Comparison of ENCODE assay signal across 1 cellular context in genomic region chr1:46401964-46402626, GRCh38.
A peak's percentile ranks its signal among the peaks of the same experiment; 100 is the strongest.
TF ChIP-seq lines count a peak whose summit lies in the region.

No MANE protein-coding gene starts in this region.

TF ChIP-seq in HEK293, 187 proteins besides CTCF, POLR2A, EP300 and RAD21 (continued from another document and continues in another):
- TF ChIP-seq ZBTB10 (tag by site-specific recombination; IDR thresholded peaks at IDR 0.05) (no peak), ZFP41 (tag by site-specific recombination; IDR thresholded peaks at IDR 0.05; ENCODE audit: borderline replicate concordance) (no peak), ZNF37A (tag by site-specific recombination; IDR thresholded peaks at IDR 0.05) (no peak), GLI4 (tag by site-specific recombination; IDR thresholded peaks at IDR 0.05) (0 out of 2 replicates have a peak, but pooled peaks have one; percentile 15), ZNF830 (tag by site-specific recombination; IDR thresholded peaks at IDR 0.05; ENCODE audit: low read depth) (no peak), ZNF202 (tag by site-specific recombination; IDR thresholded peaks at IDR 0.05; ENCODE audit: borderline replicate concordance) (no peak), ZNF473 (tag by site-specific recombination; IDR thresholded peaks at IDR 0.05) (no peak), SCRT2 (tag by site-specific recombination; IDR thresholded peaks at IDR 0.05) (peak; percentile 95), ZNF391 (tag by site-specific recombination; IDR thresholded peaks at IDR 0.05; ENCODE audit: borderline replicate concordance, low read depth) (peak; percentile 51; the same call in 1 of the 2 replicates), ZNF362 (tag by site-specific recombination; IDR thresholded peaks at IDR 0.05) (peak; percentile 92), ZNF747 (tag by site-specific recombination; IDR thresholded peaks at IDR 0.05) (no peak), HOXC10 (CRISPR knock-in tag; IDR thresholded peaks at IDR 0.05) (no peak), ZNF558 (tag by site-specific recombination; IDR thresholded peaks at IDR 0.05) (no peak; the same call in 1 of the 2 replicates), KLF17 (tag by site-specific recombination; IDR thresholded peaks at IDR 0.05) (peak; percentile 95), ZNF23 (tag by site-specific recombination; IDR thresholded peaks at IDR 0.05; ENCODE audit: borderline replicate concordance) (no peak), ZNF274 (IDR thresholded peaks at IDR 0.05; ENCODE audit: low read length) (no peak), ZNF274 (tag by site-specific recombination; IDR thresholded peaks at IDR 0.05; ENCODE audit: borderline replicate concordance) (no peak), ZNF266 (tag by site-specific recombination; IDR thresholded peaks at IDR 0.05; ENCODE audit: low read depth) (no peak), ZBTB21 (tag by site-specific recombination; IDR thresholded peaks at IDR 0.05) (no peak), ZNF148 (tag by site-specific recombination; IDR thresholded peaks at IDR 0.05; ENCODE audit: borderline replicate concordance) (no peak), ZNF19 (tag by site-specific recombination; IDR thresholded peaks at IDR 0.05; ENCODE audit: low read depth) (no peak), KLF7 (tag by site-specific recombination; IDR thresholded peaks at IDR 0.05; ENCODE audit: borderline replicate concordance) (no peak), ZNF140 (tag by site-specific recombination; IDR thresholded peaks at IDR 0.05) (no peak), RBAK (tag by site-specific recombination; IDR thresholded peaks at IDR 0.05) (no peak), ZNF211 (tag by site-specific recombination; IDR thresholded peaks at IDR 0.05; ENCODE audit: low read depth) (no peak), SP7 (tag by site-specific recombination; IDR thresholded peaks at IDR 0.05) (0 out of 2 replicates have a peak, but pooled peaks have one; percentile 44), OVOL3 (tag by site-specific recombination; IDR thresholded peaks at IDR 0.05) (no peak), ZBTB1 (tag by site-specific recombination; IDR thresholded peaks at IDR 0.05) (no peak), ZNF677 (tag by site-specific recombination; IDR thresholded peaks at IDR 0.05) (no peak), ZFP69B (tag by site-specific recombination; IDR thresholded peaks at IDR 0.05) (peak; percentile 96), TRIM28 (IDR thresholded peaks at IDR 0.05; ENCODE audit: borderline replicate concordance, low read length) (no peak), ZNF248 (tag by site-specific recombination; IDR thresholded peaks at IDR 0.05) (no peak), ZNF626 (tag by site-specific recombination; IDR thresholded peaks at IDR 0.05) (no peak), ZNF600 (tag by site-specific recombination; IDR thresholded peaks at IDR 0.05) (peak; percentile 43; the same call in 1 of the 2 replicates), WT1 (tag by site-specific recombination; IDR thresholded peaks at IDR 0.05) (peak; percentile 72), OSR2 (tag by site-specific recombination; IDR thresholded peaks at IDR 0.05) (no peak), ZNF843 (tag by site-specific recombination; IDR thresholded peaks at IDR 0.05) (no peak), ZNF214 (tag by site-specific recombination; IDR thresholded peaks at IDR 0.05; ENCODE audit: borderline replicate concordance) (no peak), ZNF311 (tag by site-specific recombination; IDR thresholded peaks at IDR 0.05; ENCODE audit: borderline replicate concordance) (no peak), ZNF529 (tag by site-specific recombination; IDR thresholded peaks at IDR 0.05; ENCODE audit: insufficient replicate concordance) (no peak), ZBTB17 (tag by site-specific recombination; IDR thresholded peaks at IDR 0.05) (peak; percentile 97), ZNF221 (tag by site-specific recombination; IDR thresholded peaks at IDR 0.05; ENCODE audit: borderline replicate concordance) (no peak)
- TF ChIP-seq, protein P1, sequence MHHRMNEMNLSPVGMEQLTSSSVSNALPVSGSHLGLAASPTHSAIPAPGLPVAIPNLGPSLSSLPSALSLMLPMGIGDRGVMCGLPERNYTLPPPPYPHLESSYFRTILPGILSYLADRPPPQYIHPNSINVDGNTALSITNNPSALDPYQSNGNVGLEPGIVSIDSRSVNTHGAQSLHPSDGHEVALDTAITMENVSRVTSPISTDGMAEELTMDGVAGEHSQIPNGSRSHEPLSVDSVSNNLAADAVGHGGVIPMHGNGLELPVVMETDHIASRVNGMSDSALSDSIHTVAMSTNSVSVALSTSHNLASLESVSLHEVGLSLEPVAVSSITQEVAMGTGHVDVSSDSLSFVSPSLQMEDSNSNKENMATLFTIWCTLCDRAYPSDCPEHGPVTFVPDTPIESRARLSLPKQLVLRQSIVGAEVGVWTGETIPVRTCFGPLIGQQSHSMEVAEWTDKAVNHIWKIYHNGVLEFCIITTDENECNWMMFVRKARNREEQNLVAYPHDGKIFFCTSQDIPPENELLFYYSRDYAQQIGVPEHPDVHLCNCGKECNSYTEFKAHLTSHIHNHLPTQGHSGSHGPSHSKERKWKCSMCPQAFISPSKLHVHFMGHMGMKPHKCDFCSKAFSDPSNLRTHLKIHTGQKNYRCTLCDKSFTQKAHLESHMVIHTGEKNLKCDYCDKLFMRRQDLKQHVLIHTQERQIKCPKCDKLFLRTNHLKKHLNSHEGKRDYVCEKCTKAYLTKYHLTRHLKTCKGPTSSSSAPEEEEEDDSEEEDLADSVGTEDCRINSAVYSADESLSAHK (tag by site-specific recombination; IDR thresholded peaks at IDR 0.05), result no peak
- TF ChIP-seq, protein P2, sequence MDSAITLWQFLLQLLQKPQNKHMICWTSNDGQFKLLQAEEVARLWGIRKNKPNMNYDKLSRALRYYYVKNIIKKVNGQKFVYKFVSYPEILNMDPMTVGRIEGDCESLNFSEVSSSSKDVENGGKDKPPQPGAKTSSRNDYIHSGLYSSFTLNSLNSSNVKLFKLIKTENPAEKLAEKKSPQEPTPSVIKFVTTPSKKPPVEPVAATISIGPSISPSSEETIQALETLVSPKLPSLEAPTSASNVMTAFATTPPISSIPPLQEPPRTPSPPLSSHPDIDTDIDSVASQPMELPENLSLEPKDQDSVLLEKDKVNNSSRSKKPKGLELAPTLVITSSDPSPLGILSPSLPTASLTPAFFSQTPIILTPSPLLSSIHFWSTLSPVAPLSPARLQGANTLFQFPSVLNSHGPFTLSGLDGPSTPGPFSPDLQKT (IDR thresholded peaks at IDR 0.05; ENCODE audit: borderline replicate concordance, low read depth, low read length), result no peak
- TF ChIP-seq, protein P3, sequence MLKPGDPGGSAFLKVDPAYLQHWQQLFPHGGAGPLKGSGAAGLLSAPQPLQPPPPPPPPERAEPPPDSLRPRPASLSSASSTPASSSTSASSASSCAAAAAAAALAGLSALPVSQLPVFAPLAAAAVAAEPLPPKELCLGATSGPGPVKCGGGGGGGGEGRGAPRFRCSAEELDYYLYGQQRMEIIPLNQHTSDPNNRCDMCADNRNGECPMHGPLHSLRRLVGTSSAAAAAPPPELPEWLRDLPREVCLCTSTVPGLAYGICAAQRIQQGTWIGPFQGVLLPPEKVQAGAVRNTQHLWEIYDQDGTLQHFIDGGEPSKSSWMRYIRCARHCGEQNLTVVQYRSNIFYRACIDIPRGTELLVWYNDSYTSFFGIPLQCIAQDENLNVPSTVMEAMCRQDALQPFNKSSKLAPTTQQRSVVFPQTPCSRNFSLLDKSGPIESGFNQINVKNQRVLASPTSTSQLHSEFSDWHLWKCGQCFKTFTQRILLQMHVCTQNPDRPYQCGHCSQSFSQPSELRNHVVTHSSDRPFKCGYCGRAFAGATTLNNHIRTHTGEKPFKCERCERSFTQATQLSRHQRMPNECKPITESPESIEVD (tag by site-specific recombination; IDR thresholded peaks at IDR 0.05), result no peak
- TF ChIP-seq, protein P4, sequence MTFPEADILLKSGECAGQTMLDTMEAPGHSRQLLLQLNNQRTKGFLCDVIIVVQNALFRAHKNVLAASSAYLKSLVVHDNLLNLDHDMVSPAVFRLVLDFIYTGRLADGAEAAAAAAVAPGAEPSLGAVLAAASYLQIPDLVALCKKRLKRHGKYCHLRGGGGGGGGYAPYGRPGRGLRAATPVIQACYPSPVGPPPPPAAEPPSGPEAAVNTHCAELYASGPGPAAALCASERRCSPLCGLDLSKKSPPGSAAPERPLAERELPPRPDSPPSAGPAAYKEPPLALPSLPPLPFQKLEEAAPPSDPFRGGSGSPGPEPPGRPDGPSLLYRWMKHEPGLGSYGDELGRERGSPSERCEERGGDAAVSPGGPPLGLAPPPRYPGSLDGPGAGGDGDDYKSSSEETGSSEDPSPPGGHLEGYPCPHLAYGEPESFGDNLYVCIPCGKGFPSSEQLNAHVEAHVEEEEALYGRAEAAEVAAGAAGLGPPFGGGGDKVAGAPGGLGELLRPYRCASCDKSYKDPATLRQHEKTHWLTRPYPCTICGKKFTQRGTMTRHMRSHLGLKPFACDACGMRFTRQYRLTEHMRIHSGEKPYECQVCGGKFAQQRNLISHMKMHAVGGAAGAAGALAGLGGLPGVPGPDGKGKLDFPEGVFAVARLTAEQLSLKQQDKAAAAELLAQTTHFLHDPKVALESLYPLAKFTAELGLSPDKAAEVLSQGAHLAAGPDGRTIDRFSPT (tag by site-specific recombination; IDR thresholded peaks at IDR 0.05), result peak; percentile 58; the same call in 1 of the 2 replicates
- TF ChIP-seq, protein P5, sequence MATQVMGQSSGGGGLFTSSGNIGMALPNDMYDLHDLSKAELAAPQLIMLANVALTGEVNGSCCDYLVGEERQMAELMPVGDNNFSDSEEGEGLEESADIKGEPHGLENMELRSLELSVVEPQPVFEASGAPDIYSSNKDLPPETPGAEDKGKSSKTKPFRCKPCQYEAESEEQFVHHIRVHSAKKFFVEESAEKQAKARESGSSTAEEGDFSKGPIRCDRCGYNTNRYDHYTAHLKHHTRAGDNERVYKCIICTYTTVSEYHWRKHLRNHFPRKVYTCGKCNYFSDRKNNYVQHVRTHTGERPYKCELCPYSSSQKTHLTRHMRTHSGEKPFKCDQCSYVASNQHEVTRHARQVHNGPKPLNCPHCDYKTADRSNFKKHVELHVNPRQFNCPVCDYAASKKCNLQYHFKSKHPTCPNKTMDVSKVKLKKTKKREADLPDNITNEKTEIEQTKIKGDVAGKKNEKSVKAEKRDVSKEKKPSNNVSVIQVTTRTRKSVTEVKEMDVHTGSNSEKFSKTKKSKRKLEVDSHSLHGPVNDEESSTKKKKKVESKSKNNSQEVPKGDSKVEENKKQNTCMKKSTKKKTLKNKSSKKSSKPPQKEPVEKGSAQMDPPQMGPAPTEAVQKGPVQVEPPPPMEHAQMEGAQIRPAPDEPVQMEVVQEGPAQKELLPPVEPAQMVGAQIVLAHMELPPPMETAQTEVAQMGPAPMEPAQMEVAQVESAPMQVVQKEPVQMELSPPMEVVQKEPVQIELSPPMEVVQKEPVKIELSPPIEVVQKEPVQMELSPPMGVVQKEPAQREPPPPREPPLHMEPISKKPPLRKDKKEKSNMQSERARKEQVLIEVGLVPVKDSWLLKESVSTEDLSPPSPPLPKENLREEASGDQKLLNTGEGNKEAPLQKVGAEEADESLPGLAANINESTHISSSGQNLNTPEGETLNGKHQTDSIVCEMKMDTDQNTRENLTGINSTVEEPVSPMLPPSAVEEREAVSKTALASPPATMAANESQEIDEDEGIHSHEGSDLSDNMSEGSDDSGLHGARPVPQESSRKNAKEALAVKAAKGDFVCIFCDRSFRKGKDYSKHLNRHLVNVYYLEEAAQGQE (tag by site-specific recombination; IDR thresholded peaks at IDR 0.05), result no peak
